Comparison of ENCODE assay signal across 8 cellular contexts in genomic region chr1:29849038-29849750, GRCh38.
DNase-seq lines count a peak whose midpoint lies in the region; ATAC-seq and TF ChIP-seq lines count a peak whose summit lies in the region.

No MANE protein-coding gene starts in this region.

- no peaks in the 10 kb centered on the region for H3K4me1 ChIP-seq in HEK293 (ENCODE audit: control insufficient read depth, insufficient read depth, low read length)
- no peaks in the 10 kb centered on the region for H3K4me1 ChIP-seq in mesendoderm (ENCODE audit: control insufficient read depth, low read depth, low read length)

- H3K56ac ChIP-seq in mesendoderm (ENCODE audit: low read length), result no peak overlapping the region

- no peak overlapping the region for H4K5ac ChIP-seq in mesendoderm (ENCODE audit: low read length)

- H3K36me3 ChIP-seq in HEK293 (ENCODE audit: control insufficient read depth in 2 of 2, insufficient read depth in 1 of 2, low read length in 2 of 2) (no peaks in the 10 kb centered on the region), brain microvascular endothelial cell (replicated peaks) (no peaks in the 10 kb centered on the region), mesendoderm (ENCODE audit: control insufficient read depth, insufficient read depth, low read length) (no peaks in the 10 kb centered on the region)

- H3K23ac ChIP-seq in mesendoderm (ENCODE audit: low read length), result no peak overlapping the region

- WGBS in mesendoderm (ENCODE audit: extremely low coverage, insufficient coverage, low lambda C conversion rate), result no CpG with 5 or more reads among the region's 10 CpGs

- H2BK5ac ChIP-seq in mesendoderm (ENCODE audit: low read length), result no peak overlapping the region

- no peak overlapping the region for H2AK5ac ChIP-seq in mesendoderm (ENCODE audit: low read length)

- TF ChIP-seq CTCF in HEK293 (tag by site-specific recombination; IDR thresholded peaks at IDR 0.05), result 0 out of 2 replicates have a peak, but pooled peaks have one; percentile 10
- peak; percentile 58 for TF ChIP-seq CTCF in brain microvascular endothelial cell (IDR thresholded peaks at IDR 0.05; ENCODE audit: low read depth, low read length, missing control alignments)

- no peak overlapping the region for H3K4ac ChIP-seq in mesendoderm (ENCODE audit: low read depth, low read length)

- peak; percentile 14 for DNase-seq in Caki2 (ENCODE audit: low read depth)
- DNase-seq in SHP77 treated with DMSO at 0.1 percent for 48 hours (lab: John Stamatoyannopoulos, UW), result peak; percentile 34
- peak; percentile 5 for DNase-seq in brain microvascular endothelial cell
- peak; percentile 84 for DNase-seq in mesendoderm
- peak; percentile 10 for DNase-seq in ureter (ENCODE audit: low spot score)
- DNase-seq in posterior vena cava (ENCODE audit: low spot score), result no peak

- no peak for ATAC-seq in GM19328 (IDR thresholded peaks at IDR 0.05; ENCODE audit: unreplicated experiment)

- intact Hi-C loops in posterior vena cava (cut with DNase I), result no loop called here

- H2BK15ac ChIP-seq in mesendoderm (replicated peaks; ENCODE audit: low read depth), result no peak overlapping the region

- CTCF ChIA-PET in HEK293 (lab: Yijun Ruan, JAX), result interaction anchor here (0.5 to 1.9 kb wide), 11 partner anchors 10 to 508 kb away, joined by 3 to 8 read pairs (median 3); no protein-coding TSS in a partner anchor

- no peak overlapping the region for H3K4me2 ChIP-seq in mesendoderm (ENCODE audit: low read length)

- no peak overlapping the region for H2BK120ac ChIP-seq in mesendoderm (ENCODE audit: low read depth, low read length)

- H3K27me3 ChIP-seq in brain microvascular endothelial cell (replicated peaks), result no peaks in the 10 kb centered on the region
- no peaks in the 10 kb centered on the region for H3K27me3 ChIP-seq in mesendoderm (ENCODE audit: insufficient read depth, low read length, poor library complexity)

- H3K27ac ChIP-seq in HEK293 (ENCODE audit: extremely low read depth, low read depth, low read length), result no peak overlapping the region
- no peak overlapping the region for H3K27ac ChIP-seq in brain microvascular endothelial cell
- no peak overlapping the region for H3K27ac ChIP-seq in mesendoderm (ENCODE audit: low read depth, low read length)

- POLR2A ChIA-PET in HEK293 (lab: Yijun Ruan, JAX), result no interaction called here

- in situ Hi-C loops in Caki2 (cut with HindIII; ENCODE audit: low pct_unique_long_range_greater_than_20kb, low sequenced_read_pairs), result no loop called here
- in situ Hi-C loops in brain microvascular endothelial cell (cut with HindIII; ENCODE audit: low pct_ligation_motif_present, low sequenced_read_pairs), result no loop called here

- H3K9ac ChIP-seq in mesendoderm (ENCODE audit: low read length), result no peak overlapping the region

- no peak overlapping the region for H3K18ac ChIP-seq in mesendoderm (ENCODE audit: low read length)

- H3K9me3 ChIP-seq in HEK293 (ENCODE audit: control insufficient read depth, insufficient read depth, low read depth, low read length), result no peaks in the 10 kb centered on the region

- H3K4me3 ChIP-seq in HEK293 (ENCODE audit: low read depth, low read length) (no peak overlapping the region), brain microvascular endothelial cell (ENCODE audit: low read depth, low read length) (no peak overlapping the region), mesendoderm (ENCODE audit: low read length) (no peak overlapping the region)

- H3K79me2 ChIP-seq in mesendoderm (ENCODE audit: control insufficient read depth, insufficient read depth, low read length), result no peaks in the 10 kb centered on the region

- H4K8ac ChIP-seq in mesendoderm (ENCODE audit: low read depth, low read length), result no peak overlapping the region

- no peaks in the 10 kb centered on the region for H3K79me1 ChIP-seq in mesendoderm (ENCODE audit: low read length)

TF ChIP-seq in HEK293, 187 proteins besides CTCF, POLR2A, EP300 and RAD21:
- TF ChIP-seq ZNF280C (tag by site-specific recombination; IDR thresholded peaks at IDR 0.05), result no peak
- no peak for TF ChIP-seq ZEB2 (tag by site-specific recombination; IDR thresholded peaks at IDR 0.05)
- peak; percentile 19; the same call in 1 of the 2 replicates for TF ChIP-seq ZNF654 (tag by site-specific recombination; IDR thresholded peaks at IDR 0.05; ENCODE audit: low read depth)
- TF ChIP-seq KLF1 (tag by site-specific recombination; IDR thresholded peaks at IDR 0.05), result peak; percentile 60
- TF ChIP-seq ZNF18 (tag by site-specific recombination; IDR thresholded peaks at IDR 0.05), result no peak
- TF ChIP-seq MZF1 (tag by site-specific recombination; IDR thresholded peaks at IDR 0.05; ENCODE audit: borderline replicate concordance), result no peak
- no peak for TF ChIP-seq ZNF645 (tag by site-specific recombination; IDR thresholded peaks at IDR 0.05)
- TF ChIP-seq BCL11B (tag by site-specific recombination; IDR thresholded peaks at IDR 0.05; ENCODE audit: low read depth), result no peak
